8 cellular contexts compared by ENCODE assay signal in the genomic region with DNA sequence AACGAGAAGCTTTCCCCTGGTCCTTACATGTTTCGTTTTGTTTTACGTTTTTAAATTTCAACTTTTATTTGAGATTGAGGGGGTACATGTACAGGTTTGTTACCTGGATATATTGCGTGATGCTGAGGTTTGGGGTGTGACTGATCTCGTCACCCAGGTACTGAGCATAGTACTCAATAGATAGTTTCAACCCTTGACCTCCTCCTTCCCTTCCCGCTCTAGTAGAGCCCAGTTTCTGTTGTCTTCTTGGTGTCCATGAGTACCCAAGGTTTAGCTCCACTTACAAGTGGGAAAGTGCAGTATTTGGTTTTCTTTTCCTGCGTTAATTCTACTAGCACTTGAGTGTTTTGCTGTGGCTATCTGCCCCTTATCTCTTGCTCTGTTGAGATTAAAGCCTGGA. TPM values are rescaled to one million over a fixed set of nuclear protein-coding genes. Genes with fewer than 3 reads are reported as not detected.
DNase-seq lines count a peak whose midpoint lies in the region; ATAC-seq and TF ChIP-seq lines count a peak whose summit lies in the region.

No MANE protein-coding gene starts in this region.

- peak overlapping the region; percentile 91 for H3K4me3 Mint-ChIP-seq in activated CD4-positive, alpha-beta T cell treated with anti-CD3 and anti-CD28 coated beads, Interleukin-2, amount 10 ng/mL, durations not matched to agents 24 days and 14 days
- peak overlapping the region; percentile 91 for H3K4me3 Mint-ChIP-seq in activated naive CD8-positive, alpha-beta T cell treated with anti-CD3 and anti-CD28 coated beads, Interleukin-2, amount 10 ng/mL, durations not matched to agents 7 days and 5 days

- ATAC-seq in activated naive CD8-positive, alpha-beta T cell treated with anti-CD3 and anti-CD28 coated beads, Interleukin-2, amount 10 ng/mL, durations not matched to agents 7 days and 5 days (ENCODE audit: low read depth) = no peak
- ATAC-seq in thoracic aorta (ENCODE audit: insufficient number of reproducible peaks, low FRiP score, low read depth) (no peak), HG02870 (IDR thresholded peaks at IDR 0.05; ENCODE audit: unreplicated experiment) (no peak)

- TF ChIP-seq CTCF in thoracic aorta (IDR thresholded peaks at IDR 0.05) = no peak

- H3K4me3 ChIP-seq in thoracic aorta = peak overlapping the region; percentile 98

- no peak for DNase-seq in activated CD4-positive, alpha-beta T cell treated with anti-CD3 and anti-CD28 coated beads, Interleukin-2, amount 10 ng/mL, durations not matched to agents 24 days and 14 days
- no peak for DNase-seq in activated CD4-positive, alpha-beta T cell treated with anti-CD3 and anti-CD28 coated beads for 4 hours
- DNase-seq in activated naive CD8-positive, alpha-beta T cell treated with anti-CD3 and anti-CD28 coated beads, Interleukin-2, amount 10 ng/mL, durations not matched to agents 7 days and 5 days = no peak
- DNase-seq in kidney tubule cell (ENCODE audit: low spot score) = peak; percentile 29
- DNase-seq in thoracic aorta (ENCODE audit: low spot score) = no peak
- no peak for DNase-seq in nucleus accumbens (lab: John Stamatoyannopoulos, UW)
- DNase-seq in DMS 273 (lab: John Stamatoyannopoulos, UW; ENCODE audit: unreplicated experiment) = no peak

- peak overlapping the region; percentile 62 for H3K27ac Mint-ChIP-seq in activated CD4-positive, alpha-beta T cell treated with anti-CD3 and anti-CD28 coated beads, Interleukin-2, amount 10 ng/mL, durations not matched to agents 24 days and 14 days
- peak overlapping the region; percentile 65 for H3K27ac Mint-ChIP-seq in activated naive CD8-positive, alpha-beta T cell treated with anti-CD3 and anti-CD28 coated beads, Interleukin-2, amount 10 ng/mL, durations not matched to agents 7 days and 5 days

- H3K27me3 ChIP-seq in thoracic aorta (replicated peaks; ENCODE audit: insufficient read depth) = no peaks in the 10 kb centered on the region

- peaks cover 16% of the 10 kb centered on the region for H3K4me1 Mint-ChIP-seq in activated CD4-positive, alpha-beta T cell treated with anti-CD3 and anti-CD28 coated beads, Interleukin-2, amount 10 ng/mL, durations not matched to agents 24 days and 14 days
- H3K4me1 Mint-ChIP-seq in activated naive CD8-positive, alpha-beta T cell treated with anti-CD3 and anti-CD28 coated beads, Interleukin-2, amount 10 ng/mL, durations not matched to agents 7 days and 5 days = peaks cover 13% of the 10 kb centered on the region

- POLR2A ChIA-PET in activated naive CD8-positive, alpha-beta T cell treated with anti-CD3 and anti-CD28 coated beads, Interleukin-2, amount 10 ng/mL, durations not matched to agents 7 days and 5 days (lab: Charles Lee) = interaction anchor here (0.6 to 1.9 kb wide), 3 partner anchors 13 to 47 kb away, joined by 3 to 6 read pairs (median 4); no protein-coding TSS in a partner anchor

- H3K27ac ChIP-seq in thoracic aorta = no peak overlapping the region

- H3K36me3 Mint-ChIP-seq in activated CD4-positive, alpha-beta T cell treated with anti-CD3 and anti-CD28 coated beads, Interleukin-2, amount 10 ng/mL, durations not matched to agents 24 days and 14 days (ENCODE audit: low read depth) = peaks cover 23% of the 10 kb centered on the region
- H3K36me3 Mint-ChIP-seq in activated naive CD8-positive, alpha-beta T cell treated with anti-CD3 and anti-CD28 coated beads, Interleukin-2, amount 10 ng/mL, durations not matched to agents 7 days and 5 days = peaks cover 3% of the 10 kb centered on the region

- H3K4me1 ChIP-seq in thoracic aorta (ENCODE audit: control insufficient read depth in 1 of 2, low read depth in 2 of 2) = peaks cover 19 to 37% of the 10 kb centered on the region in 2 donors

- H3K9me3 ChIP-seq in thoracic aorta = no peaks in the 10 kb centered on the region

- H3K27me3 Mint-ChIP-seq in activated CD4-positive, alpha-beta T cell treated with anti-CD3 and anti-CD28 coated beads, Interleukin-2, amount 10 ng/mL, durations not matched to agents 24 days and 14 days = no peaks in the 10 kb centered on the region
- H3K27me3 Mint-ChIP-seq in activated naive CD8-positive, alpha-beta T cell treated with anti-CD3 and anti-CD28 coated beads, Interleukin-2, amount 10 ng/mL, durations not matched to agents 7 days and 5 days = no peaks in the 10 kb centered on the region

- H3K36me3 ChIP-seq in thoracic aorta = no peaks in the 10 kb centered on the region

- intact Hi-C loops in activated CD4-positive, alpha-beta T cell treated with anti-CD3 and anti-CD28 coated beads, Interleukin-2, amount 10 ng/mL, durations not matched to agents 24 days and 14 days (cut with micrococcal nuclease) = loop anchor here (10.0 kb wide), 1 partner anchor 139 kb away; a partner anchor contains a TSS

- H3K9me3 Mint-ChIP-seq in activated CD4-positive, alpha-beta T cell treated with anti-CD3 and anti-CD28 coated beads, Interleukin-2, amount 10 ng/mL, durations not matched to agents 24 days and 14 days = no peaks in the 10 kb centered on the region
- H3K9me3 Mint-ChIP-seq in activated naive CD8-positive, alpha-beta T cell treated with anti-CD3 and anti-CD28 coated beads, Interleukin-2, amount 10 ng/mL, durations not matched to agents 7 days and 5 days = no peaks in the 10 kb centered on the region

RNA-seq across cellular contexts. Expression of a gene that starts 47.1 kb away (rescaled TPM):
- total RNA-seq in activated CD4-positive, alpha-beta T cell treated with anti-CD3 and anti-CD28 coated beads, Interleukin-2, amount 10 ng/mL, durations not matched to agents 24 days and 14 days = 30.6 and 34.8 TPM in 2 replicates
- total RNA-seq in activated naive CD8-positive, alpha-beta T cell treated with anti-CD3 and anti-CD28 coated beads, Interleukin-2, amount 10 ng/mL, durations not matched to agents 7 days and 5 days = 10 to 100 TPM; 48.9 to 51.3 TPM
- total RNA-seq in thoracic aorta = 10 to 100 TPM; 21.8 to 22.7 TPM
